ENCODE assay signal across 1 cellular context in genomic region chr6:125099211-125100017, GRCh38.
A peak's percentile ranks its signal among the peaks of the same experiment; 100 is the strongest.
TF ChIP-seq lines count a peak whose summit lies in the region.

No MANE protein-coding gene starts in this region.

TF ChIP-seq in H1, 55 proteins besides CTCF, POLR2A, EP300 and RAD21:
- no peak for TF ChIP-seq ATF2 (IDR thresholded peaks at IDR 0.05; ENCODE audit: low read length)
- TF ChIP-seq TAF1 (IDR thresholded peaks at IDR 0.05; ENCODE audit: low read depth, low read length), result 0 out of 2 replicates have a peak, but pooled peaks have one; percentile 23
- peak; percentile 65 for TF ChIP-seq ASH2L (IDR thresholded peaks at IDR 0.05; ENCODE audit: low read length)
- TF ChIP-seq KDM4A (IDR thresholded peaks at IDR 0.05; ENCODE audit: low read depth, low read length, severe bottlenecking), result peak; percentile 93
- 0 out of 4 replicates have a peak, but pooled peaks of 1 of the 2 experiments have one; percentile 14 for TF ChIP-seq HDAC2 (IDR thresholded peaks at IDR 0.05; ENCODE audit: borderline replicate concordance in 1 of 2, low read depth in 2 of 2, low read length in 2 of 2)
- no peak for TF ChIP-seq BRCA1 (IDR thresholded peaks at IDR 0.05; ENCODE audit: low read depth, low read length)
- TF ChIP-seq PHF8 (conservative IDR thresholded peaks at IDR 0.05; ENCODE audit: low read depth, low read length), result peak; percentile 38; the same call in 1 of the 2 replicates
- TF ChIP-seq JUND (IDR thresholded peaks at IDR 0.05; ENCODE audit: low read length), result no peak
- TF ChIP-seq SP4 (IDR thresholded peaks at IDR 0.05; ENCODE audit: low read length), result no peak
TF ChIP-seq in H1: peak in this region for 5.
